In genomic region chr1:54768093-54768492, GRCh38 we compare ENCODE assay signal across 14 cellular contexts. TPM values are rescaled to one million over a fixed set of nuclear protein-coding genes. Genes with fewer than 3 reads are reported as not detected.
A peak's percentile ranks its signal among the peaks of the same experiment; 100 is the strongest.
DNase-seq lines count a peak whose midpoint lies in the region; ATAC-seq and TF ChIP-seq lines count a peak whose summit lies in the region.
"Had no signal": no experiment of that assay in that cellular context is flagged by ENCODE, and none has a peak within 500 bp of the region (broad histone marks: within the 10 kb centered on the region; RNA-seq: fewer than 3 reads in every experiment).

No MANE protein-coding gene starts in this region.

- no peaks in the 10 kb centered on the region for H3K36me3 Mint-ChIP-seq in Caco-2 (ENCODE audit: insufficient read depth, unreplicated experiment)
- no peaks in the 10 kb centered on the region for H3K36me3 Mint-ChIP-seq in WTC11

- H3K4me3 ChIP-seq in Caco-2 (ENCODE audit: low read depth, low read length): no peak overlapping the region
- H3K4me3 ChIP-seq in GM23248: no peak overlapping the region
- H3K4me3 ChIP-seq in hepatocyte: no peak overlapping the region

- H3K4me2 ChIP-seq in GM23248 (ENCODE audit: unreplicated experiment) (no peak overlapping the region), hepatocyte (no peak overlapping the region)

- CTCF ChIA-PET in Caco-2 (lab: Charles Lee): interaction anchor here (1.9 kb wide), 1 partner anchor 33 kb away, joined by 15 read pairs; the partner anchor contains the start of gene TTC22
- CTCF ChIA-PET in WTC11 (lab: Charles Lee): interaction anchor here (0.6 to 2.0 kb wide), 5 partner anchors 13 to 34 kb away, joined by 3 to 8 read pairs (median 4); no protein-coding TSS in a partner anchor

- DNase-seq in Caco-2 (peak; percentile 23 to 43), GM23248 (peak; percentile 18), SK-MEL-5 (ENCODE audit: low read depth, low spot score) (peak; percentile 42), hepatocyte (ENCODE audit: low spot score) (no peak), WTC11 (ENCODE audit: low spot score) (no peak), epidermal melanocyte (ENCODE audit: insufficient read length, low spot score) (no peak), NCI-H128 (lab: John Stamatoyannopoulos, UW; ENCODE audit: unreplicated experiment) (no peak)
- DNase-seq: activated CD4-positive, alpha-beta T cell treated with anti-CD3 and anti-CD28 coated beads for 1 hour; DMS153; effector CD4-positive, alpha-beta T cell; NCI-H187; stimulated activated naive CD4-positive, alpha-beta T cell treated with Interleukin-2 at 50 U/mL for 16 hours had no signal

- no peaks in the 10 kb centered on the region for H3K9me3 ChIP-seq in Caco-2
- no peaks in the 10 kb centered on the region for H3K9me3 ChIP-seq in GM23248 (ENCODE audit: low read depth)
- H3K9me3 ChIP-seq in hepatocyte (ENCODE audit: low read depth): no peaks in the 10 kb centered on the region

- intact Hi-C loops in Caco-2 (cut with micrococcal nuclease; ENCODE audit: unreplicated experiment): loop anchor here (1.0 kb wide), 1 partner anchor 42 kb away; no protein-coding TSS in a partner anchor

- H3K27ac ChIP-seq in GM23248 (no peak overlapping the region), hepatocyte (no peak overlapping the region)

- no peaks in the 10 kb centered on the region for H3K27me3 ChIP-seq in Caco-2 (replicated peaks; ENCODE audit: control insufficient read depth, insufficient read depth, low read length)
- no peaks in the 10 kb centered on the region for H3K27me3 ChIP-seq in GM23248 (replicated peaks; ENCODE audit: insufficient read depth)
- H3K27me3 ChIP-seq in hepatocyte: no peaks in the 10 kb centered on the region

- H3F3A ChIP-seq in GM23248 (ENCODE audit: insufficient read depth): no peaks in the 10 kb centered on the region

- no TSS peak for BruUV-seq in Caco-2 (replicated peaks; lab: Mats Ljungman, UMichigan)

- H3K79me2 ChIP-seq in GM23248 (ENCODE audit: insufficient read depth) (peaks cover 11% of the 10 kb centered on the region), hepatocyte (peaks cover 9% of the 10 kb centered on the region)

- H2AFZ ChIP-seq in GM23248 (no peak overlapping the region), hepatocyte (no peak overlapping the region)

- WGBS in GM23248 (ENCODE audit: low coverage in 1 of 2, low lambda C conversion rate in 2 of 2, missing lambda C conversion rate in 2 of 2), 2 experiments: 73% methylated on average over 5 of the region's 5 CpGs
- 85% methylated on average over 5 of the region's 5 CpGs for WGBS in hepatocyte (ENCODE audit: low lambda C conversion rate, missing lambda C conversion rate)

- H3K4me3 Mint-ChIP-seq in Caco-2 (ENCODE audit: unreplicated experiment): no peak overlapping the region
- no peak overlapping the region for H3K4me3 Mint-ChIP-seq in WTC11
- H3K4me3 Mint-ChIP-seq: activated naive CD8-positive, alpha-beta T cell had no signal

- H3K27ac Mint-ChIP-seq in Caco-2 (ENCODE audit: unreplicated experiment) (no peak overlapping the region), WTC11 (no peak overlapping the region)
- H3K27ac Mint-ChIP-seq: activated naive CD8-positive, alpha-beta T cell had no signal

- ATAC-seq in WTC11 (no peak), GM18519 (IDR thresholded peaks at IDR 0.05; ENCODE audit: low FRiP score, unreplicated experiment) (no peak)

- H3K9me2 ChIP-seq in GM23248 (ENCODE audit: insufficient read depth) (no peaks in the 10 kb centered on the region), hepatocyte (replicated peaks; ENCODE audit: insufficient read depth) (no peaks in the 10 kb centered on the region)

- H3K36me3 ChIP-seq in Caco-2 (ENCODE audit: control insufficient read depth, insufficient read depth, low read length) (no peaks in the 10 kb centered on the region), GM23248 (ENCODE audit: low read depth) (no peaks in the 10 kb centered on the region), hepatocyte (replicated peaks; ENCODE audit: insufficient read depth, low read depth) (no peaks in the 10 kb centered on the region)

- no peak overlapping the region for H3K9ac ChIP-seq in GM23248

- H3K4me1 Mint-ChIP-seq in Caco-2 (ENCODE audit: low read depth, unreplicated experiment): peaks cover 7% of the 10 kb centered on the region
- H3K4me1 Mint-ChIP-seq in WTC11: peaks cover 16% of the 10 kb centered on the region

- H3K9me3 Mint-ChIP-seq in Caco-2 (ENCODE audit: unreplicated experiment) (no peaks in the 10 kb centered on the region), WTC11 (no peaks in the 10 kb centered on the region; the same call in 1 of the 2 replicates)

- H3K4me1 ChIP-seq in Caco-2 (no peaks in the 10 kb centered on the region), GM23248 (ENCODE audit: insufficient read depth) (peaks cover 9% of the 10 kb centered on the region; the same call in 1 of the 2 replicates), hepatocyte (ENCODE audit: insufficient read depth) (peaks cover 5% of the 10 kb centered on the region)

- peak in 1 of 2 experiments; percentile 23 for TF ChIP-seq CTCF in Caco-2 (IDR thresholded peaks at IDR 0.05; ENCODE audit: insufficient read depth in 1 of 2, low read depth in 1 of 2, low read length in 1 of 2, severe bottlenecking in 1 of 2, unreplicated experiment in 1 of 2)
- TF ChIP-seq CTCF in hepatocyte (IDR thresholded peaks at IDR 0.05; ENCODE audit: poor library complexity): peak; percentile 11
- no peak for TF ChIP-seq CTCF in WTC11 (IDR thresholded peaks at IDR 0.05)

- POLR2A ChIA-PET in Caco-2 (lab: Charles Lee): no interaction called here
- POLR2A ChIA-PET in WTC11 (lab: Charles Lee): no interaction called here

- no peaks in the 10 kb centered on the region for H3K27me3 Mint-ChIP-seq in Caco-2 (ENCODE audit: insufficient read depth, unreplicated experiment)
- H3K27me3 Mint-ChIP-seq in WTC11 (ENCODE audit: low read depth): no peaks in the 10 kb centered on the region; the same call in 1 of the 2 replicates
- H3K27me3 Mint-ChIP-seq: activated naive CD8-positive, alpha-beta T cell had no signal

- in situ Hi-C loops in GM23248 (cut with MboI): no loop called here
- in situ Hi-C loops in SK-MEL-5 (cut with HindIII; ENCODE audit: low pct_unique_long_range_greater_than_20kb, low sequenced_read_pairs): no loop called here

- H4K20me1 ChIP-seq in GM23248 (ENCODE audit: insufficient read depth) (no peaks in the 10 kb centered on the region), hepatocyte (ENCODE audit: insufficient read depth, poor library complexity, severe bottlenecking) (no peaks in the 10 kb centered on the region)

TF ChIP-seq in WTC11, 78 proteins besides CTCF, POLR2A, EP300 and RAD21 (continues in another document):
- no peak for TF ChIP-seq ZNF532 (CRISPR knock-in tag; IDR thresholded peaks at IDR 0.05; ENCODE audit: borderline replicate concordance)

RNA-seq across cellular contexts. Expression of gene PARS2, which starts 3.8 kb away (rescaled TPM):
- total RNA-seq in Caco-2 (2022) (5.8 and 6.5 TPM in 2 replicates), hepatocyte (4.8 and 5.3 TPM in 2 replicates), WTC11 (2021) (11.5 to 12.1 TPM (median 12.1 TPM) in 3 replicates)
- 3.0 and 5.0 TPM in 2 replicates for total RNA-seq in GM23248 (2014; rRNA removed; shearing (Covaris generic))
- polyA plus RNA-seq in GM23248 (2016; fragmentation: Nextera tagmentation; extraction: Ambion mirVana) (4.1 and 5.2 TPM in 2 replicates), hepatocyte (4.1 and 9.3 TPM in 2 replicates)
- 7.1 and 7.3 TPM in 2 replicates for total RNA-seq in SK-MEL-5 (2014; rRNA removed; shearing (Covaris generic))
- 6.3 and 7.6 TPM in 2 replicates for polyA plus RNA-seq in SK-MEL-5 (2015; cell fraction: cytosol; rRNA removed)
- polyA plus RNA-seq in SK-MEL-5 (2015; cell fraction: nucleus; rRNA removed): 1.1 and 1.8 TPM in 2 replicates

RNA-seq across cellular contexts. Expression of gene TTC22, which starts 33.0 kb away (rescaled TPM):
- total RNA-seq in Caco-2 (2022) (8.8 and 9.9 TPM in 2 replicates), hepatocyte (8.1 and 8.5 TPM in 2 replicates), WTC11 (2021) (0.63 to 0.99 TPM (median 0.69 TPM) in 3 replicates)
- total RNA-seq in GM23248 (2014; rRNA removed; shearing (Covaris generic)): not detected in 2 replicates
- polyA plus RNA-seq in GM23248 (2016; fragmentation: Nextera tagmentation; extraction: Ambion mirVana) (not detected in 2 replicates), hepatocyte (7.8 and 9.0 TPM in 2 replicates)
- total RNA-seq in SK-MEL-5 (2014; rRNA removed; shearing (Covaris generic)): not detected in 2 replicates
- polyA plus RNA-seq in SK-MEL-5 (2015; cell fraction: cytosol; rRNA removed): not detected in 2 replicates
- not detected in 2 replicates for polyA plus RNA-seq in SK-MEL-5 (2015; cell fraction: nucleus; rRNA removed)

RNA-seq across cellular contexts. Expression of gene TTC4, which starts 52.4 kb away (rescaled TPM):
- total RNA-seq in Caco-2 (2022): 14.0 and 14.8 TPM in 2 replicates
- total RNA-seq in GM23248 (2014; rRNA removed; shearing (Covaris generic)): 20.4 and 27.1 TPM in 2 replicates
- 24.2 and 25.1 TPM in 2 replicates for polyA plus RNA-seq in GM23248 (2016; fragmentation: Nextera tagmentation; extraction: Ambion mirVana)
- 24.1 and 31.1 TPM in 2 replicates for total RNA-seq in SK-MEL-5 (2014; rRNA removed; shearing (Covaris generic))
- 24.4 and 29.4 TPM in 2 replicates for polyA plus RNA-seq in SK-MEL-5 (2015; cell fraction: cytosol; rRNA removed)
- 30.0 and 35.1 TPM in 2 replicates for polyA plus RNA-seq in SK-MEL-5 (2015; cell fraction: nucleus; rRNA removed)
- total RNA-seq in hepatocyte: 19.4 and 20.0 TPM in 2 replicates
- polyA plus RNA-seq in hepatocyte: 14.0 and 14.3 TPM in 2 replicates
- total RNA-seq in WTC11 (2021): 18.8 to 21.6 TPM (median 21.4 TPM) in 3 replicates

Comparison
In these comparisons a context has a peak if more than half of its experiments do, and no peak if none do; other contexts are left out.
1. DNase-seq: peak in Caco-2 (2 of 2), GM23248 (single experiment) and SK-MEL-5 (single experiment); none in hepatocyte (single experiment), WTC11 (single experiment), epidermal melanocyte (single experiment) and NCI-H128 (single experiment).